ENCODE assay signal across 22 cellular contexts in genomic region chr1:162117039-162117816, GRCh38. TPM values are rescaled to one million over a fixed set of nuclear protein-coding genes. Genes with fewer than 3 reads are reported as not detected.
A peak's percentile ranks its signal among the peaks of the same experiment; 100 is the strongest.
DNase-seq lines count a peak whose midpoint lies in the region; ATAC-seq, FAIRE-seq and TF ChIP-seq lines count a peak whose summit lies in the region.
"Had no signal": no experiment of that assay in that cellular context is flagged by ENCODE, and none has a peak within 500 bp of the region (broad histone marks: within the 10 kb centered on the region; RNA-seq: fewer than 3 reads in every experiment).

No MANE protein-coding gene starts in this region.

- peak overlapping the region; percentile 44 for H3K4me2 ChIP-seq in Loucy (ENCODE audit: low read depth, low read length, poor library complexity, severe bottlenecking)
- H3K4me2 ChIP-seq: A549, GM23338 had no signal

- ATAC-seq in SK-N-SH treated with all-trans-retinoic acid at 6 μM for 48 hours (peak; percentile 19; the same call in 1 of the 3 replicates), natural killer cell (no peak)
- ATAC-seq: A549, GM23338 had no signal

- H3K4me1 Mint-ChIP-seq in natural killer cell, result peaks cover 19 to 25% of the 10 kb centered on the region in 2 donors
- H3K4me1 Mint-ChIP-seq: B cell had no signal

- H3K9me2 ChIP-seq in Loucy (replicated peaks; ENCODE audit: low read depth, low read length), result no peaks in the 10 kb centered on the region

- H3K4me1 ChIP-seq in Loucy (ENCODE audit: insufficient read depth, low read length, poor library complexity, severe bottlenecking), result peaks cover 31% of the 10 kb centered on the region
- H3K4me1 ChIP-seq: A549 had no signal

- no peaks in the 10 kb centered on the region for H3K36me3 Mint-ChIP-seq in natural killer cell

- H3F3A ChIP-seq in Loucy (ENCODE audit: low read depth), result no peaks in the 10 kb centered on the region

- H3K4me3 ChIP-seq in Loucy (ENCODE audit: low read length, poor library complexity, severe bottlenecking), result no peak overlapping the region
- H3K4me3 ChIP-seq: A549, GM23338 had no signal

- H3K27me3 Mint-ChIP-seq in natural killer cell (ENCODE audit: low read depth in 2 of 2), result peaks cover 15 to 28% of the 10 kb centered on the region in 2 donors

- no peaks in the 10 kb centered on the region for H3K9me3 Mint-ChIP-seq in natural killer cell
- H3K9me3 Mint-ChIP-seq: CD4-positive, alpha-beta T cell; GM23338 had no signal

- no peak for TF ChIP-seq CTCF in Loucy (conservative IDR thresholded peaks at IDR 0.05; ENCODE audit: low read length)
- no peak for TF ChIP-seq CTCF in natural killer cell (IDR thresholded peaks at IDR 0.05)

- H3K36me3 ChIP-seq in Loucy (ENCODE audit: insufficient read depth, low read length), result no peaks in the 10 kb centered on the region

- no peak for FAIRE-seq in RCC 7860 (lab: Jason Lieb, UNC)
- FAIRE-seq: A549, GM12892 had no signal

- H3K27ac Mint-ChIP-seq in natural killer cell, result no peak overlapping the region
- H3K27ac Mint-ChIP-seq: B cell; CD4-positive, alpha-beta T cell; GM23338 had no signal

- intact Hi-C loops in natural killer cell (cut with micrococcal nuclease), result no loop called here

- H3K79me2 ChIP-seq in Loucy (ENCODE audit: insufficient read depth, low read length), result no peaks in the 10 kb centered on the region

- peak; percentile 39 for DNase-seq in medulla oblongata (ENCODE audit: extremely low spot score)
- peak; percentile 35 for DNase-seq in superior temporal gyrus (ENCODE audit: extremely low spot score)
- no peak for DNase-seq in cerebellar cortex (ENCODE audit: low spot score)
- DNase-seq in RCC 7860 (ENCODE audit: low spot score), result no peak
- no peak for DNase-seq in natural killer cell
- DNase-seq: Caco-2; CD4-positive, alpha-beta T cell; HCEC 1CT; KBM-7; NCI-H1092; NCI-H1436; NCI-H187 treated with DMSO at 0.1 percent for 48 hours; NCI-H2107; NCI-H446 treated with DMSO at 0.1 percent for 48 hours; NCI-H526 treated with DMSO at 0.1 percent for 48 hours; NK-92 treated with Interleukin-12 subunit alpha and Interleukin-12 subunit beta, amount 100 ng/mL, for 24 hours had no signal

- H3K4me3 Mint-ChIP-seq in natural killer cell, result no peak overlapping the region
- H3K4me3 Mint-ChIP-seq: B cell; CD4-positive, alpha-beta T cell; GM23338 had no signal

- no peak overlapping the region for H2AFZ ChIP-seq in Loucy (ENCODE audit: low read length)
- H2AFZ ChIP-seq: GM23338 had no signal

- no peaks in the 10 kb centered on the region for H3K27me3 ChIP-seq in Loucy (ENCODE audit: insufficient read depth, low read length, poor library complexity, severe bottlenecking)

- no peak overlapping the region for H3K9ac ChIP-seq in Loucy (ENCODE audit: low read depth, low read length, poor library complexity, severe bottlenecking)

- H4K20me1 ChIP-seq in Loucy (ENCODE audit: insufficient read depth, low read length, poor library complexity, severe bottlenecking), result no peaks in the 10 kb centered on the region

- no peaks in the 10 kb centered on the region for H3K9me3 ChIP-seq in Loucy (ENCODE audit: insufficient read depth, low read depth, low read length)
- H3K9me3 ChIP-seq: A549, Caco-2 had no signal

TF ChIP-seq in SK-N-SH treated with all-trans-retinoic acid at 6 μM for 48 hours, 23 proteins besides CTCF, POLR2A, EP300 and RAD21:
- TF ChIP-seq RARB (CRISPR knock-in tag; IDR thresholded peaks at IDR 0.05) (no peak), OSR1 (CRISPR knock-in tag; IDR thresholded peaks at IDR 0.05) (no peak), PPARA (CRISPR knock-in tag; IDR thresholded peaks at IDR 0.05; ENCODE audit: borderline replicate concordance) (no peak), TOX (CRISPR knock-in tag; IDR thresholded peaks at IDR 0.05; ENCODE audit: borderline replicate concordance) (no peak), TCF4 (CRISPR knock-in tag; IDR thresholded peaks at IDR 0.05; ENCODE audit: borderline replicate concordance) (peak; percentile 64; the same call in 1 of the 2 replicates), ZNF70 (CRISPR knock-in tag; IDR thresholded peaks at IDR 0.05) (no peak), CSDC2 (CRISPR knock-in tag; IDR thresholded peaks at IDR 0.05) (no peak), ZFP3 (CRISPR knock-in tag; IDR thresholded peaks at IDR 0.05) (no peak), ZNF8 (CRISPR knock-in tag; IDR thresholded peaks at IDR 0.05) (0 out of 2 replicates have a peak, but pooled peaks have one; percentile 3), CREB5 (CRISPR knock-in tag; IDR thresholded peaks at IDR 0.05; ENCODE audit: low read depth) (no peak), CSRNP3 (CRISPR knock-in tag; IDR thresholded peaks at IDR 0.05) (no peak), TSHZ2 (CRISPR knock-in tag; IDR thresholded peaks at IDR 0.05) (no peak)
TF ChIP-seq in SK-N-SH treated with all-trans-retinoic acid at 6 μM for 48 hours: peak in this region for 2.

RNA-seq across cellular contexts. Expression of gene NOS1AP, which starts 47.7 kb away (rescaled TPM):
- under 1 TPM in 2 of 3 donors, not detected in 1; 0.09 to 0.20 TPM for total RNA-seq in natural killer cell
- total RNA-seq: CD4-positive, alpha-beta T cell had no signal

Comparison
In these comparisons a context has a peak if more than half of its experiments do, and no peak if none do; other contexts are left out.
1. DNase-seq: peak in medulla oblongata (single experiment) and superior temporal gyrus (single experiment); none in cerebellar cortex (single experiment), RCC 7860 (single experiment) and natural killer cell (single experiment).